6 cellular contexts compared by ENCODE assay signal in genomic region chr10:115398026-115398425, GRCh38.
"Had no signal": no experiment of that assay in that cellular context is flagged by ENCODE, and none has a peak within 500 bp of the region (broad histone marks: within the 10 kb centered on the region; RNA-seq: fewer than 3 reads in every experiment).

No MANE protein-coding gene starts in this region.

- ATAC-seq: HepG2, K562 had no signal

- H3K4me3 Mint-ChIP-seq: IgD-negative memory B cell had no signal

- H3K27ac Mint-ChIP-seq: IgD-negative memory B cell had no signal

- H3K4me1 Mint-ChIP-seq: IgD-negative memory B cell had no signal

- DNase-seq: IMR-90, KBM-7, KG1 had no signal
